In the genomic region with DNA sequence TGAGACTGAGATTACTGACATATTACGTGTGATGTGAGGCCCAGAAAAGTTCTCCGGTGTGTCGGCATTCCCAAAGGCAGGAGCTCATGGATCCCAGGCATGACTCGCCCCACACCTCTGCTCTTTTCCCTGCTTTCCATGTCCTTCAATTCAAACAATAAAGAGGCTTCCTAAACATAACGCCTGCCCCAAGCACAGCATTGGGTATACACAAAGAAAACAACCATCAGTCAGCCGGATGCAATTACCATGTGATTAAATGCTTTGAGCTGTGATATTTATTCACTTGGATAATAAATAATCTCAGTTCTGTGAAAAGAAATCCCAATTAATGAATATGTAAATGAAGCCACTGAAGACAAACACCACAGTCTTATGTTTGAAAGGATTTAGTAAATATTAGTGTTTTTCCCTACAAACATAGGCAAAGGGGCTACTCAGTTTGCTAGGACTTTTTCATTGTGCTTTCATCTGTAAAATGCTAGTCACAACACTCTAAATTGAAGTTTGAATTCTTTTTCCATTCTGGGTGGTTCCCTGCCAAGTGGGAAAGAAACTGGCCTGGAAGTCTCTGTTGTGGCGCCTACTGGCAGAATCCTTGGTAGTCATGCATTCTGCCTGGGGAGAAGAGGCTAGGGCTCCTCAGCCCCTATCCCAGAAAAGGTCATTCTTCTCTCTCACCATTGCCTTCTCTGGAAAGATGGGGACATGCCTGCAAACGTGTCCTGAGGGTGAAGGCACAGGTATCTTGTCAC, we compare ENCODE assay signal across 16 cellular contexts.
"Had no signal": no experiment of that assay in that cellular context is flagged by ENCODE, and none has a peak within 500 bp of the region (broad histone marks: within the 10 kb centered on the region; RNA-seq: fewer than 3 reads in every experiment).

No MANE protein-coding gene starts in this region.

- H3K27me3 ChIP-seq: ascending aorta, cardiac muscle cell, upper lobe of left lung had no signal

- H3K27ac ChIP-seq: cardiac muscle cell, lower lobe of right lung, neutrophil, parathyroid adenoma, upper lobe of left lung had no signal

- ATAC-seq: activated CD4-positive, CD25-positive, alpha-beta regulatory T cell treated with anti-CD3 and anti-CD28 coated beads, Interleukin-2, amount 50 U/mL, for 24 hours; activated naive CD8-positive, alpha-beta T cell treated with anti-CD3 and anti-CD28 coated beads, Interleukin-2, amount 50 U/mL, for 24 hours; activated T-helper 17 cell treated with anti-CD3 and anti-CD28 coated beads, Interleukin-2, amount 50 U/mL, for 72 hours; esophagus mucosa had no signal

- H3K9me3 Mint-ChIP-seq: activated naive CD4-positive, alpha-beta T cell treated with anti-CD3 and anti-CD28 coated beads for 36 hours; activated naive CD8-positive, alpha-beta T cell treated with anti-CD3 and anti-CD28 coated beads, Interleukin-2, amount 50 U/mL, for 24 hours; activated T-helper 17 cell treated with anti-CD3 and anti-CD28 coated beads, Interleukin-2, amount 50 U/mL, for 72 hours had no signal

- H3K4me3 ChIP-seq: ascending aorta, cardiac muscle cell, lower lobe of right lung, upper lobe of left lung had no signal

- H3K4me1 ChIP-seq: lower lobe of right lung, parathyroid adenoma, upper lobe of left lung had no signal

- H3K36me3 ChIP-seq: ascending aorta, cardiac muscle cell, lower lobe of right lung, neutrophil, upper lobe of left lung had no signal

- H3K4me3 Mint-ChIP-seq: activated naive CD4-positive, alpha-beta T cell treated with anti-CD3 and anti-CD28 coated beads for 36 hours; activated naive CD8-positive, alpha-beta T cell treated with anti-CD3 and anti-CD28 coated beads, Interleukin-2, amount 50 U/mL, for 24 hours; activated T-helper 17 cell treated with anti-CD3 and anti-CD28 coated beads, Interleukin-2, amount 50 U/mL, for 72 hours had no signal

- DNase-seq: activated naive CD4-positive, alpha-beta T cell treated with anti-CD3 and anti-CD28 coated beads for 36 hours; activated naive CD8-positive, alpha-beta T cell treated with anti-CD3 and anti-CD28 coated beads, Interleukin-2, amount 50 U/mL, for 24 hours; foreskin fibroblast; lower lobe of right lung; stimulated activated CD4-positive, alpha-beta T cell treated with anti-CD3 and anti-CD28 coated beads, Interleukin-15, amount 100 ng/mL, for 24 hours; stimulated activated CD4-positive, alpha-beta T cell treated with anti-CD3 and anti-CD28 coated beads, Interleukin-4, amount 100 ng/mL, for 24 hours; stimulated activated naive CD4-positive, alpha-beta T cell; T-helper 9 cell; upper lobe of left lung had no signal

- H3K4me1 Mint-ChIP-seq: activated naive CD8-positive, alpha-beta T cell treated with anti-CD3 and anti-CD28 coated beads, Interleukin-2, amount 50 U/mL, for 24 hours; activated T-helper 17 cell treated with anti-CD3 and anti-CD28 coated beads, Interleukin-2, amount 50 U/mL, for 72 hours had no signal

- H3K27ac Mint-ChIP-seq: activated naive CD4-positive, alpha-beta T cell treated with anti-CD3 and anti-CD28 coated beads for 36 hours; activated naive CD8-positive, alpha-beta T cell treated with anti-CD3 and anti-CD28 coated beads, Interleukin-2, amount 50 U/mL, for 24 hours; activated T-helper 17 cell treated with anti-CD3 and anti-CD28 coated beads, Interleukin-2, amount 50 U/mL, for 72 hours had no signal

- H3K9me3 ChIP-seq: ascending aorta, lower lobe of right lung, neutrophil, upper lobe of left lung had no signal

- H3K9ac ChIP-seq: parathyroid adenoma had no signal
